In the genomic region with DNA sequence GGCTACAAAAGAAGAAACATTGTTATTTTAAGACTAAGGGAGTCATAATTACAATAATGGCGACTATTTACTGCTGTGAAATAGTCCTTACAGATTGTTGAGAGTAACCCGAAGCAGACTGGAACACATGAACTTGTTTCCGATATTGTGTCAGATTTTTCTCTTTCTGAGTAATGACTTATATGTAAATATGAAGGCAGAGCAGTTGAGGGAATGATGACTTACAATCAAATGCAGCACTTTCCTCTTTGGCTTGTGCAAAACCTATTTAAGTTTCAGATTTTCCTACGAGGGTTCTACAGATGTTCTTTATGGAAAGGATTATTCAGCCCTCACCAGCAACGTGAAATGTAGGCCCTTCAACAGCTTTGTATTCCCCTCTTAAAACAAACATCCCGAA, we compare ENCODE assay signal across 24 cellular contexts.
"Had no signal": no experiment of that assay in that cellular context is flagged by ENCODE, and none has a peak within 500 bp of the region (broad histone marks: within the 10 kb centered on the region; RNA-seq: fewer than 3 reads in every experiment).

No MANE protein-coding gene starts in this region.

- H3K36me3 Mint-ChIP-seq: activated naive CD8-positive, alpha-beta T cell treated with anti-CD3 and anti-CD28 coated beads, Interleukin-2, amount 10 ng/mL, durations not matched to agents 7 days and 5 days; natural killer cell treated with Interleukin-12 subunit alpha and Interleukin-12 subunit beta and Interleukin-15 and Interleukin-18, amount 100 ng/mL, for 72 hours had no signal

- H3K27me3 Mint-ChIP-seq: activated CD4-positive, alpha-beta T cell treated with anti-CD3 and anti-CD28 coated beads, Interleukin-2, amount 10 ng/mL, durations not matched to agents 24 days and 14 days; activated naive CD8-positive, alpha-beta T cell treated with anti-CD3 and anti-CD28 coated beads, Interleukin-2, amount 10 ng/mL, durations not matched to agents 7 days and 5 days; natural killer cell treated with Interleukin-12 subunit alpha and Interleukin-12 subunit beta and Interleukin-15 and Interleukin-18, amount 100 ng/mL, for 72 hours; type B pancreatic cell had no signal

- H3K27ac ChIP-seq: brain microvascular endothelial cell, coronary artery, dorsolateral prefrontal cortex, gastrocnemius medialis, left lung, right atrium auricular region, uterus had no signal

- ATAC-seq: gastrocnemius medialis; left lung; mucosa of descending colon; natural killer cell treated with Interleukin-12 subunit alpha and Interleukin-12 subunit beta and Interleukin-15 and Interleukin-18, amount 100 ng/mL, for 72 hours had no signal

- DNase-seq: activated CD4-positive, alpha-beta T cell treated with anti-CD3 and anti-CD28 coated beads, Interleukin-2, amount 10 ng/mL, durations not matched to agents 24 days and 14 days; activated CD8-positive, alpha-beta memory T cell treated with anti-CD3 and anti-CD28 coated beads for 24 hours; activated effector memory CD4-positive, alpha-beta T cell treated with anti-CD3 and anti-CD28 coated beads, Interleukin-2, amount 50 U/mL, for 16 hours; activated naive CD8-positive, alpha-beta T cell treated with anti-CD3 and anti-CD28 coated beads, Interleukin-2, amount 10 ng/mL, durations not matched to agents 7 days and 5 days; amniotic stem cell; brain microvascular endothelial cell; dorsolateral prefrontal cortex; effector memory CD4-positive, alpha-beta T cell; gastrocnemius medialis; glutamatergic neuron; left lung; mesendoderm; mucosa of descending colon; stimulated activated CD4-positive, alpha-beta T cell treated with anti-CD3 and anti-CD28 coated beads, Interleukin-1b, Interleukin-23, amount 100 ng/mL, for 48 hours; stimulated activated naive CD4-positive, alpha-beta T cell treated with Interleukin-2 at 50 U/mL for 16 hours; substantia nigra; uterus had no signal

- H3K9me3 ChIP-seq: gastrocnemius medialis, left lung, mucosa of descending colon, right atrium auricular region, uterus had no signal

- H3K4me3 Mint-ChIP-seq: activated CD4-positive, alpha-beta T cell treated with anti-CD3 and anti-CD28 coated beads, Interleukin-2, amount 10 ng/mL, durations not matched to agents 24 days and 14 days; activated naive CD8-positive, alpha-beta T cell treated with anti-CD3 and anti-CD28 coated beads, Interleukin-2, amount 10 ng/mL, durations not matched to agents 7 days and 5 days; natural killer cell treated with Interleukin-12 subunit alpha and Interleukin-12 subunit beta and Interleukin-15 and Interleukin-18, amount 100 ng/mL, for 72 hours; T-helper 2 cell treated with Interferon-gamma antibody and Interleukin-4, amounts not matched to agents 5 μg/mL and 100 μg/mL, for 36 hours; type B pancreatic cell had no signal

- H3K4me3 ChIP-seq: coronary artery, dorsolateral prefrontal cortex, gastrocnemius medialis, left lung, lung, mucosa of descending colon, right atrium auricular region, smooth muscle cell, uterus had no signal

- H3K4me1 ChIP-seq: uterus had no signal

- H3K9me3 Mint-ChIP-seq: activated CD4-positive, alpha-beta T cell treated with anti-CD3 and anti-CD28 coated beads, Interleukin-2, amount 10 ng/mL, durations not matched to agents 24 days and 14 days; activated naive CD8-positive, alpha-beta T cell treated with anti-CD3 and anti-CD28 coated beads, Interleukin-2, amount 10 ng/mL, durations not matched to agents 7 days and 5 days; natural killer cell treated with Interleukin-12 subunit alpha and Interleukin-12 subunit beta and Interleukin-15 and Interleukin-18, amount 100 ng/mL, for 72 hours; T-helper 2 cell treated with Interferon-gamma antibody and Interleukin-4, amounts not matched to agents 5 μg/mL and 100 μg/mL, for 36 hours; type B pancreatic cell had no signal

- H3K36me3 ChIP-seq: brain microvascular endothelial cell, gastrocnemius medialis, left lung, right atrium auricular region, uterus had no signal

- H3K27ac Mint-ChIP-seq: activated CD4-positive, alpha-beta T cell treated with anti-CD3 and anti-CD28 coated beads, Interleukin-2, amount 10 ng/mL, durations not matched to agents 24 days and 14 days; natural killer cell treated with Interleukin-12 subunit alpha and Interleukin-12 subunit beta and Interleukin-15 and Interleukin-18, amount 100 ng/mL, for 72 hours; T-helper 2 cell treated with Interferon-gamma antibody and Interleukin-4, amounts not matched to agents 5 μg/mL and 100 μg/mL, for 36 hours; type B pancreatic cell had no signal

- H3K27me3 ChIP-seq: brain microvascular endothelial cell, dorsolateral prefrontal cortex, gastrocnemius medialis, left lung, right atrium auricular region, uterus had no signal
